8 cellular contexts compared by ENCODE assay signal in genomic region chr18:45967007-45967706, GRCh38. TPM values are rescaled to one million over a fixed set of nuclear protein-coding genes. Genes with fewer than 3 reads are reported as not detected.
DNase-seq lines count a peak whose midpoint lies in the region; ATAC-seq, FAIRE-seq and TF ChIP-seq lines count a peak whose summit lies in the region.

Gene EPG5 (minus strand): TSS chr18:45967329. CDS start chr18:45967239, 90 bp downstream.

- no peaks in the 10 kb centered on the region for H3K9me3 Mint-ChIP-seq in chondrocyte (ENCODE audit: low read depth)

- H3K4me3 ChIP-seq in BE2C (ENCODE audit: low read depth, low read length) (peak within 1 kb of the TSS; percentile 82), kidney epithelial cell (ENCODE audit: low read depth, low read length) (peak within 1 kb of the TSS; percentile 97)

- H3K27me3 ChIP-seq in BE2C (no peaks in the 10 kb centered on the region), kidney epithelial cell (ENCODE audit: control insufficient read depth, insufficient read depth, low read length) (no peaks in the 10 kb centered on the region)

- peak; percentile 96 for ATAC-seq in HG03442 (IDR thresholded peaks at IDR 0.05; ENCODE audit: unreplicated experiment)

- peaks cover 39% of the 10 kb centered on the region for H3K4me1 Mint-ChIP-seq in chondrocyte (ENCODE audit: low read depth)

- peak; percentile 91 for FAIRE-seq in GM19239 (lab: Jason Lieb, UNC)

- H3K27ac Mint-ChIP-seq in chondrocyte (ENCODE audit: unreplicated experiment) = peak within 1 kb of the TSS; percentile 99

- no peaks in the 10 kb centered on the region for H3K27me3 Mint-ChIP-seq in chondrocyte (ENCODE audit: low read depth)

- H3K4me1 ChIP-seq in BE2C = no peaks in the 10 kb centered on the region

- TF ChIP-seq CTCF in BE2C (IDR thresholded peaks at IDR 0.05; ENCODE audit: low read depth, low read length) (no peak), chondrocyte (IDR thresholded peaks at IDR 0.05) (no peak), kidney epithelial cell (IDR thresholded peaks at IDR 0.05; ENCODE audit: insufficient read depth, low read length, poor library complexity, severe bottlenecking) (no peak)

- H3K36me3 ChIP-seq in BE2C (no peaks in the 10 kb centered on the region), kidney epithelial cell (ENCODE audit: control insufficient read depth, insufficient read depth, low read length) (no peaks in the 10 kb centered on the region)

- peaks cover 5% of the 10 kb centered on the region for H3K36me3 Mint-ChIP-seq in chondrocyte (ENCODE audit: low read depth)

- DNase-seq in BE2C (peak; percentile 83), GM19239 (ENCODE audit: insufficient read length, low spot score) (peak; percentile 84), NCI-H510A treated with DMSO at 0.1 percent for 48 hours (lab: John Stamatoyannopoulos, UW) (peak; percentile 87), chondrocyte (ENCODE audit: low spot score) (peak; percentile 97), kidney epithelial cell (ENCODE audit: low read depth) (peak; percentile 86)
- peak; percentile 86 to 89 for DNase-seq in activated CD4-positive, alpha-beta T cell treated with anti-CD3 and anti-CD28 coated beads for 24 hours (ENCODE audit: low read depth in 2 of 2)
- peak; percentile 95 for DNase-seq in stimulated activated CD4-positive, alpha-beta T cell treated with anti-CD3 and anti-CD28 coated beads, Interleukin-15, amount 100 ng/mL, for 24 hours

- H3K4me3 Mint-ChIP-seq in chondrocyte (ENCODE audit: unreplicated experiment) = peak within 1 kb of the TSS; percentile 100

- no peaks in the 10 kb centered on the region for H3K9me3 ChIP-seq in BE2C

RNA-seq across cellular contexts. Expression of gene EPG5, which starts in this region (rescaled TPM):
- 2.8 TPM for polyA plus RNA-seq in BE2C (2012; ENCODE audit: insufficient read depth, insufficient read length, low read depth)
- total RNA-seq in chondrocyte (23.3 to 28.9 TPM (median 24.5 TPM) in 3 replicates), kidney epithelial cell (38.2 and 45.7 TPM in 2 replicates)

Comparison
In these comparisons a context has a peak if more than half of its experiments do, and no peak if none do; other contexts are left out.
1. Peak in every context shown above with its lines: DNase-seq, ATAC-seq and H3K4me3 ChIP-seq.